8 cellular contexts compared by ENCODE assay signal in genomic region chr15:63156086-63156707, GRCh38. TPM values are rescaled to one million over a fixed set of nuclear protein-coding genes. Genes with fewer than 3 reads are reported as not detected.
DNase-seq lines count a peak whose midpoint lies in the region; ATAC-seq and TF ChIP-seq lines count a peak whose summit lies in the region.

No MANE protein-coding gene starts in this region.

- H3K27me3 ChIP-seq in left lung (no peaks in the 10 kb centered on the region), testis (no peaks in the 10 kb centered on the region)

- H3K4me3 ChIP-seq in left lung (peak overlapping the region; percentile 68 to 83), testis (peak overlapping the region; percentile 94 to 95)

- no peak for TF ChIP-seq CTCF in left lung (IDR thresholded peaks at IDR 0.05)
- TF ChIP-seq CTCF in testis (IDR thresholded peaks at IDR 0.05), result no peak

- no peak for DNase-seq in stimulated activated naive CD8-positive, alpha-beta T cell treated with anti-CD3 and anti-CD28 coated beads, Interleukin-15, Interleukin-2, amounts not matched to agents 100 U/mL and 50 U/mL, for 24 hours
- DNase-seq in astrocyte of the hippocampus (ENCODE audit: low read depth, low spot score) (peak; percentile 21), left lung (no peak), testis (no peak), NCI-H128 (lab: John Stamatoyannopoulos, UW; ENCODE audit: unreplicated experiment) (no peak)
- DNase-seq in activated effector memory CD4-positive, alpha-beta T cell treated with Interleukin-2 at 50 U/mL for 16 hours, result no peak

- no peaks in the 10 kb centered on the region for H3K9me3 Mint-ChIP-seq in stimulated activated naive CD8-positive, alpha-beta T cell treated with anti-CD3 and anti-CD28 coated beads, Interleukin-15, Interleukin-2, amounts not matched to agents 100 ng/mL and 50 ng/mL, for 24 hours

- 3 to 4% methylated on average over 10 of the region's 10 CpGs for WGBS in testis, 2 donors

- H3K27me3 Mint-ChIP-seq in stimulated activated naive CD8-positive, alpha-beta T cell treated with anti-CD3 and anti-CD28 coated beads, Interleukin-15, Interleukin-2, amounts not matched to agents 100 ng/mL and 50 ng/mL, for 24 hours, result no peaks in the 10 kb centered on the region

- intact Hi-C loops in left lung (cut with DNase I) (no loop called here), testis (cut with DNase I; ENCODE audit: low total_unique reads) (no loop called here)

- H3K36me3 ChIP-seq in left lung (peaks cover 0 to 37% of the 10 kb centered on the region in 2 donors), testis (ENCODE audit: low read depth, missing control alignments) (no peaks in the 10 kb centered on the region)

- H3K4me1 Mint-ChIP-seq in stimulated activated naive CD8-positive, alpha-beta T cell treated with anti-CD3 and anti-CD28 coated beads, Interleukin-15, Interleukin-2, amounts not matched to agents 100 ng/mL and 50 ng/mL, for 24 hours (ENCODE audit: low read depth), result peaks cover 21% of the 10 kb centered on the region

- H3K27ac Mint-ChIP-seq in stimulated activated naive CD8-positive, alpha-beta T cell treated with anti-CD3 and anti-CD28 coated beads, Interleukin-15, Interleukin-2, amounts not matched to agents 100 ng/mL and 50 ng/mL, for 24 hours, result peak overlapping the region; percentile 93

- H3K4me1 ChIP-seq in left lung, result peaks cover 16 to 35% of the 10 kb centered on the region in 2 donors
- H3K4me1 ChIP-seq in testis, result peaks cover 5% of the 10 kb centered on the region

- H3K9me3 ChIP-seq in left lung, result no peaks in the 10 kb centered on the region
- H3K9me3 ChIP-seq in testis, result no peaks in the 10 kb centered on the region

- TF ChIP-seq POLR2A in testis (IDR thresholded peaks at IDR 0.05), result no peak

- peak overlapping the region; percentile 99 for H3K4me3 Mint-ChIP-seq in stimulated activated naive CD8-positive, alpha-beta T cell treated with anti-CD3 and anti-CD28 coated beads, Interleukin-15, Interleukin-2, amounts not matched to agents 100 ng/mL and 50 ng/mL, for 24 hours

- H3K36me3 Mint-ChIP-seq in stimulated activated naive CD8-positive, alpha-beta T cell treated with anti-CD3 and anti-CD28 coated beads, Interleukin-15, Interleukin-2, amounts not matched to agents 100 ng/mL and 50 ng/mL, for 24 hours (ENCODE audit: low read depth), result peaks cover 20% of the 10 kb centered on the region

- ATAC-seq in stimulated activated naive CD8-positive, alpha-beta T cell treated with anti-CD3 and anti-CD28 coated beads, Interleukin-15, Interleukin-2, amounts not matched to agents 100 U/mL and 50 U/mL, for 24 hours, result no peak
- ATAC-seq in left lung, result no peak
- ATAC-seq in HG02642 (IDR thresholded peaks at IDR 0.05; ENCODE audit: poor library complexity, unreplicated experiment), result no peak

- H3K27ac ChIP-seq in left lung, result peak overlapping the region; percentile 96 to 99
- peak overlapping the region; percentile 96 to 99 for H3K27ac ChIP-seq in testis

RNA-seq across cellular contexts. Expression of gene RPS27L, which starts 1.1 kb away (rescaled TPM):
- total RNA-seq in left lung (100 to 1,000 TPM; 158 to 242 TPM), testis (10 to 100 TPM; 34.3 to 46.6 TPM)
- 69.7 TPM for polyA plus RNA-seq in testis (ENCODE audit: insufficient read depth, low read depth, low replicate concordance)

RNA-seq across cellular contexts. Expression of gene RAB8B, which starts 33.2 kb away (rescaled TPM):
- total RNA-seq in left lung (10 to 100 TPM; 45.1 to 60.2 TPM), testis (10 to 100 TPM; 19.3 to 20.8 TPM)
- 38.7 TPM for polyA plus RNA-seq in testis (ENCODE audit: insufficient read depth, low read depth, low replicate concordance)

RNA-seq across cellular contexts. Expression of gene LACTB, which starts 34.5 kb away (rescaled TPM):
- total RNA-seq in left lung (10 to 100 TPM; 28.4 to 41.8 TPM), testis (10 to 100 TPM in 1 of 2 donors, 1 to 10 TPM in 1; 8.9 to 17.1 TPM)
- 24.7 TPM for polyA plus RNA-seq in testis (ENCODE audit: insufficient read depth, low read depth, low replicate concordance)
